Comparison of ENCODE assay signal across 21 cellular contexts in genomic region chr22:42192547-42192946, GRCh38.
DNase-seq lines count a peak whose midpoint lies in the region; ATAC-seq and TF ChIP-seq lines count a peak whose summit lies in the region.
"Had no signal": no experiment of that assay in that cellular context is flagged by ENCODE, and none has a peak within 500 bp of the region (broad histone marks: within the 10 kb centered on the region; RNA-seq: fewer than 3 reads in every experiment).

No MANE protein-coding gene starts in this region.

- CTCF ChIA-PET in activated naive CD4-positive, alpha-beta T cell treated with anti-CD3 and anti-CD28 coated beads, Interleukin-2, amount 10 ng/mL, durations not matched to agents 7 days and 5 days (lab: Charles Lee) = interaction anchor here (0.6 to 1.1 kb wide), 2 partner anchors 33 to 76 kb away, joined by 3 to 4 read pairs; no protein-coding TSS in a partner anchor
- CTCF ChIA-PET in T-cell (lab: Charles Lee) (no interaction called here), PC-3 (lab: Charles Lee) (no interaction called here)

- H3K9me3 Mint-ChIP-seq in activated naive CD4-positive, alpha-beta T cell treated with anti-CD3 and anti-CD28 coated beads, Interleukin-2, amount 50 U/mL, for 24 hours = no peaks in the 10 kb centered on the region
- no peaks in the 10 kb centered on the region for H3K9me3 Mint-ChIP-seq in activated naive CD4-positive, alpha-beta T cell treated with anti-CD3 and anti-CD28 coated beads, Interleukin-2, amount 10 ng/mL, durations not matched to agents 7 days and 5 days
- H3K9me3 Mint-ChIP-seq in T-cell = no peaks in the 10 kb centered on the region
- no peaks in the 10 kb centered on the region for H3K9me3 Mint-ChIP-seq in brain
- H3K9me3 Mint-ChIP-seq: IgD-negative memory B cell had no signal

- no peak overlapping the region for H2BK5ac ChIP-seq in trophoblast cell (ENCODE audit: low read depth, low read length, poor library complexity)

- no peak overlapping the region for H4K8ac ChIP-seq in trophoblast cell (ENCODE audit: low read depth, low read length)

- H3K27ac Mint-ChIP-seq in activated naive CD4-positive, alpha-beta T cell treated with anti-CD3 and anti-CD28 coated beads, Interleukin-2, amount 50 U/mL, for 24 hours = peak overlapping the region; percentile 84
- H3K27ac Mint-ChIP-seq in activated naive CD4-positive, alpha-beta T cell treated with anti-CD3 and anti-CD28 coated beads, Interleukin-2, amount 10 ng/mL, durations not matched to agents 7 days and 5 days = no peak overlapping the region
- H3K27ac Mint-ChIP-seq in T-cell = peak overlapping the region; percentile 59 to 72
- H3K27ac Mint-ChIP-seq in brain = peak overlapping the region in 3 of 5 experiments; percentile 4 to 24 (median 10)
- H3K27ac Mint-ChIP-seq: B cell, IgD-negative memory B cell had no signal

- H3F3A ChIP-seq in PC-3 (ENCODE audit: low read length, unreplicated experiment) = no peaks in the 10 kb centered on the region

- H3K27me3 ChIP-seq in trophoblast cell (ENCODE audit: insufficient read depth, low read length) = no peaks in the 10 kb centered on the region
- H3K27me3 ChIP-seq in PC-3 (ENCODE audit: low read length) = no peaks in the 10 kb centered on the region
- H3K27me3 ChIP-seq in gastroesophageal sphincter = no peaks in the 10 kb centered on the region

- no CpG with 5 or more reads among the region's 3 CpGs for WGBS in trophoblast cell (ENCODE audit: extremely low coverage, insufficient coverage, insufficient read length)
- 47 to 50% methylated on average over 1 to 2 of the region's 3 CpGs for whole genome bisulfite sequencing in gastroesophageal sphincter (ENCODE audit: low coverage in 1 of 2), 2 donors

- H3K4me3 ChIP-seq in trophoblast cell (ENCODE audit: low read depth, low read length) (no peak overlapping the region), PC-3 (ENCODE audit: low read length) (no peak overlapping the region), gastroesophageal sphincter (no peak overlapping the region)

- no peaks in the 10 kb centered on the region for H3K9me3 ChIP-seq in trophoblast cell (ENCODE audit: insufficient read depth, low read depth, low read length)
- no peaks in the 10 kb centered on the region for H3K9me3 ChIP-seq in PC-3 (ENCODE audit: low read length)
- no peaks in the 10 kb centered on the region for H3K9me3 ChIP-seq in gastroesophageal sphincter

- no peaks in the 10 kb centered on the region for H3K27me3 Mint-ChIP-seq in activated naive CD4-positive, alpha-beta T cell treated with anti-CD3 and anti-CD28 coated beads, Interleukin-2, amount 50 U/mL, for 24 hours
- no peaks in the 10 kb centered on the region for H3K27me3 Mint-ChIP-seq in activated naive CD4-positive, alpha-beta T cell treated with anti-CD3 and anti-CD28 coated beads, Interleukin-2, amount 10 ng/mL, durations not matched to agents 7 days and 5 days
- H3K27me3 Mint-ChIP-seq in T-cell = no peaks in the 10 kb centered on the region
- H3K27me3 Mint-ChIP-seq in brain = peaks cover 3% of the 10 kb centered on the region
- H3K27me3 Mint-ChIP-seq: B cell, IgD-negative memory B cell had no signal

- no peak overlapping the region for H2BK12ac ChIP-seq in trophoblast cell (ENCODE audit: low read length)

- BruUV-seq in PC-3 (replicated peaks; lab: Mats Ljungman, UMichigan) = no TSS peak

- TF ChIP-seq POLR2A in gastroesophageal sphincter (IDR thresholded peaks at IDR 0.05) = no peak

- peak overlapping the region; percentile 56 for H3K4ac ChIP-seq in trophoblast cell (ENCODE audit: low read depth, low read length)

- POLR2A ChIA-PET in T-cell (lab: Charles Lee) (no interaction called here), PC-3 (lab: Charles Lee; ENCODE audit: unreplicated experiment) (no interaction called here)

- no peak overlapping the region for H4K12ac ChIP-seq in trophoblast cell (ENCODE audit: low read depth, low read length)

- 0 out of 2 replicates have a peak, but pooled peaks cover 4% of the 10 kb centered on the region for H4K20me1 ChIP-seq in PC-3 (ENCODE audit: low read length)

- intact Hi-C loops in PC-3 (cut with micrococcal nuclease) = no loop called here

- TF ChIP-seq CTCF in brain (conservative IDR thresholded peaks at IDR 0.05) (no peak), PC-3 (conservative IDR thresholded peaks at IDR 0.05; ENCODE audit: low read depth, low read length) (no peak), gastroesophageal sphincter (IDR thresholded peaks at IDR 0.05) (no peak)

- no peak overlapping the region for H3K4me3 Mint-ChIP-seq in activated naive CD4-positive, alpha-beta T cell treated with anti-CD3 and anti-CD28 coated beads, Interleukin-2, amount 50 U/mL, for 24 hours
- H3K4me3 Mint-ChIP-seq in activated naive CD4-positive, alpha-beta T cell treated with anti-CD3 and anti-CD28 coated beads, Interleukin-2, amount 10 ng/mL, durations not matched to agents 7 days and 5 days = no peak overlapping the region
- H3K4me3 Mint-ChIP-seq in T-cell (no peak overlapping the region), brain (peak overlapping the region in 1 of 5 experiments; percentile 42)
- H3K4me3 Mint-ChIP-seq: B cell had no signal

- H3K14ac ChIP-seq in trophoblast cell (ENCODE audit: low read length) = no peak overlapping the region

- H2AFZ ChIP-seq in trophoblast cell (ENCODE audit: insufficient read depth, low read length, poor library complexity) (no peak overlapping the region), PC-3 (ENCODE audit: low read length) (no peak overlapping the region)

- no peak overlapping the region for H4K91ac ChIP-seq in trophoblast cell (ENCODE audit: low read depth, low read length)

- H3K27ac ChIP-seq in trophoblast cell (ENCODE audit: low read depth, low read length) (no peak overlapping the region), PC-3 (ENCODE audit: low read length) (no peak overlapping the region), gastroesophageal sphincter (no peak overlapping the region)
- H3K27ac ChIP-seq: C4-2B had no signal

- H3K4me1 Mint-ChIP-seq in activated naive CD4-positive, alpha-beta T cell treated with anti-CD3 and anti-CD28 coated beads, Interleukin-2, amount 50 U/mL, for 24 hours = peaks cover 92% of the 10 kb centered on the region
- peaks cover 27% of the 10 kb centered on the region for H3K4me1 Mint-ChIP-seq in activated naive CD4-positive, alpha-beta T cell treated with anti-CD3 and anti-CD28 coated beads, Interleukin-2, amount 10 ng/mL, durations not matched to agents 7 days and 5 days
- peaks cover 83 to 88% (median 85%) of the 10 kb centered on the region in 3 donors for H3K4me1 Mint-ChIP-seq in T-cell
- peaks cover 81% of the 10 kb centered on the region for H3K4me1 Mint-ChIP-seq in brain

- no peak overlapping the region for H3K4me2 ChIP-seq in trophoblast cell (ENCODE audit: low read length)
- no peak overlapping the region for H3K4me2 ChIP-seq in PC-3 (ENCODE audit: low read length)

- no peak overlapping the region for H2AK5ac ChIP-seq in trophoblast cell (ENCODE audit: low read length)

- no peak overlapping the region for H3K23ac ChIP-seq in trophoblast cell (ENCODE audit: low read length)

- no peaks in the 10 kb centered on the region for H3K79me2 ChIP-seq in trophoblast cell (ENCODE audit: control insufficient read depth, insufficient read depth, low read length, poor library complexity)
- peaks cover 87% of the 10 kb centered on the region for H3K79me2 ChIP-seq in PC-3 (ENCODE audit: low read length)

- H3K9ac ChIP-seq in trophoblast cell (ENCODE audit: low read length) (no peak overlapping the region), PC-3 (ENCODE audit: low read length) (no peak overlapping the region)

- no peak overlapping the region for H2BK120ac ChIP-seq in trophoblast cell (ENCODE audit: insufficient read depth, low read length, poor library complexity)

- H3K36me3 Mint-ChIP-seq in activated naive CD4-positive, alpha-beta T cell treated with anti-CD3 and anti-CD28 coated beads, Interleukin-2, amount 50 U/mL, for 24 hours = peaks cover 5% of the 10 kb centered on the region
- H3K36me3 Mint-ChIP-seq in activated naive CD4-positive, alpha-beta T cell treated with anti-CD3 and anti-CD28 coated beads, Interleukin-2, amount 10 ng/mL, durations not matched to agents 7 days and 5 days = peaks cover 19% of the 10 kb centered on the region
- peaks cover 7% of the 10 kb centered on the region for H3K36me3 Mint-ChIP-seq in T-cell
- H3K36me3 Mint-ChIP-seq in brain = peaks cover 8% of the 10 kb centered on the region
- H3K36me3 Mint-ChIP-seq: IgD-negative memory B cell had no signal

- no peak for DNase-seq in activated naive CD4-positive, alpha-beta T cell treated with anti-CD3 and anti-CD28 coated beads, Interleukin-2, amount 10 ng/mL, durations not matched to agents 7 days and 5 days
- DNase-seq in T-cell (no peak), trophoblast cell (no peak), PC-3 (no peak)
- DNase-seq: DMS53, NCI-H1092, NCI-H1436, NCI-H187, NCI-H2081 treated with DMSO at 0.1 percent for 48 hours, NCI-H2171, NCI-H226, NCI-H510A, NCI-H69, SHP77 treated with DMSO at 0.1 percent for 48 hours had no signal

- no peaks in the 10 kb centered on the region for H3K36me3 ChIP-seq in trophoblast cell (ENCODE audit: control insufficient read depth in 1 of 2, insufficient read depth in 2 of 2, low read length in 2 of 2)
- H3K36me3 ChIP-seq in PC-3 (ENCODE audit: low read depth, low read length) = no peaks in the 10 kb centered on the region; the same call in 1 of the 2 replicates
- peaks cover 0 to 5% of the 10 kb centered on the region in 2 donors for H3K36me3 ChIP-seq in gastroesophageal sphincter

- no peaks in the 10 kb centered on the region for H3K79me1 ChIP-seq in trophoblast cell (ENCODE audit: low read length)

- TF ChIP-seq EP300 in gastroesophageal sphincter (IDR thresholded peaks at IDR 0.05) = no peak

- H3K4me1 ChIP-seq in trophoblast cell (ENCODE audit: control insufficient read depth in 1 of 2, insufficient read depth in 2 of 2, low read length in 2 of 2) = peaks cover 7 to 11% of the 10 kb centered on the region in 2 experiments
- peaks cover 10% of the 10 kb centered on the region for H3K4me1 ChIP-seq in PC-3 (ENCODE audit: insufficient read depth, low read length)
- H3K4me1 ChIP-seq in gastroesophageal sphincter = peaks cover 0 to 35% (median 0%) of the 10 kb centered on the region in 3 donors

- H3K9me2 ChIP-seq in PC-3 (replicated peaks; ENCODE audit: low read length) = no peaks in the 10 kb centered on the region

- H3K18ac ChIP-seq in trophoblast cell (ENCODE audit: low read length) = no peak overlapping the region

- ATAC-seq in T-cell (replicated peaks in 1 of 4) (no peak), PC-3 (no peak), gastroesophageal sphincter (no peak)
- ATAC-seq: Panc1 had no signal
